Comparison of ENCODE assay signal across 9 cellular contexts in the genomic region with DNA sequence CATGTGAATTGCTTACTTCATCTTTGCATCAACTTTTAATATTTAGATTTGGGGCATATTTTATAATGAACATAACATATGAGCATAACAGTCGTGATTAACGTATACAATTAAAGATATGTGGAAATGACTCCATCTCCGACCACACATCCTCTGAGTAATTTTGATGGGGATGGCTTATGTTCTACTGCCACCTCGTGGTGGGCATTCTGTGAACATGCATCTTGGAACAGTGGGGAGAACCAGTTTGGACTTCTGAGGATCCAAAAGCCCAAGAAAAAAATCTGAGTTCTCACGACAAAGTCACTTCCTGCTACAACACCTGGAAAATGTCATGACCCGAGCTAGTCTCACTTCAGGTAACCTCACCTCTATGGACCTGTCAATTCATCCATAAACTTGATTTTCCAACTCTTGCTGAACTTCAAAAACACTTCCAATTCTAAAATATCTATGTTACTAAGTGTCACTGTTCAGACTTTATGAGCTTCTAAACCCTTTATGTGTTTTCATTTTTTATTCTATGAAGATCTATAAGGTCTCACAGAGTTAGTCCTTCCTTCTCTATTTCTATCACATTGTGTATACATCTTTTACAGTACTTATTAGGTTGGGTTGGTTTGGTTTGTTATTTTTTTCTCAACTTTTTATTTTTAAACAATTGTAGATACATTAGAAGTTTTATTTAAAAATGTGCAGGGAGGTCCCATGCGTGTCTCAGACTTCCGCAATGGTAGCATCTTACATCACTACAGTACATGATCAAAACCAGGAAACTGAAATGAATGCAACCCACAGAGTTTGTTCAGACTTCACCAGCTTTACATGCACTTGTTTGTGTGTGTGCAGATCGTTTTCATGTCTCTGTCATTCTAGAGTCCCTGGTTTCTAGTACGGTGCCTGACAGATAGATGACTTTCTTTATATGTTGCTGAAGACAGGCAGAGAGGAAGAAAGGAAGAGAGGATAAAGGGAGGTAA. TPM values are rescaled to one million over a fixed set of nuclear protein-coding genes. Genes with fewer than 3 reads are reported as not detected.
A peak's percentile ranks its signal among the peaks of the same experiment; 100 is the strongest.
DNase-seq lines count a peak whose midpoint lies in the region; ATAC-seq and TF ChIP-seq lines count a peak whose summit lies in the region.
"Had no signal": no experiment of that assay in that cellular context is flagged by ENCODE, and none has a peak within 500 bp of the region (broad histone marks: within the 10 kb centered on the region; RNA-seq: fewer than 3 reads in every experiment).

No MANE protein-coding gene starts in this region.

- no peak for TF ChIP-seq EP300 in tibial nerve (IDR thresholded peaks at IDR 0.05)

- peak; percentile 67 for DNase-seq in COLO829 (ENCODE audit: low spot score)
- DNase-seq in LHCN-M2 (ENCODE audit: low read depth): peak; percentile 60
- peak; percentile 48 for DNase-seq in RPMI8226
- DNase-seq in activated T-helper 1 cell treated with anti-CD3 and anti-CD28 coated beads, Interleukin-12 subunit alpha, Interleukin-12 subunit beta, Interleukin-2, Interleukin-4 antibody, amounts not matched to agents 30 ng/mL and 10 ng/mL and 1 ng/mL, durations not matched to agents 14 hours and 24 hours and 36 hours (ENCODE audit: low spot score): peak; percentile 54
- DNase-seq in fibroblast of villous mesenchyme (ENCODE audit: low read depth): peak; percentile 71
- peak; percentile 55 for DNase-seq in osteoblast (ENCODE audit: insufficient read length, low spot score, missing footprints)
- peak; percentile 50 to 89 for DNase-seq in tibial nerve (ENCODE audit: low spot score in 2 of 2)

- no peak overlapping the region for H3K4me2 ChIP-seq in osteoblast (ENCODE audit: insufficient read depth, low read length)

- H3K9me3 Mint-ChIP-seq in activated T-helper 1 cell treated with anti-CD3 and anti-CD28 coated beads, Interleukin-12 subunit alpha, Interleukin-12 subunit beta, Interleukin-2, Interleukin-4 antibody, amounts not matched to agents 30 ng/mL and 10 ng/mL and 1 ng/mL, durations not matched to agents 14 hours and 24 hours and 36 hours: no peaks in the 10 kb centered on the region

- no peak overlapping the region for H3K4me3 Mint-ChIP-seq in activated T-helper 1 cell treated with anti-CD3 and anti-CD28 coated beads, Interleukin-12 subunit alpha, Interleukin-12 subunit beta, Interleukin-2, Interleukin-4 antibody, amounts not matched to agents 30 ng/mL and 10 ng/mL and 1 ng/mL, durations not matched to agents 14 hours and 24 hours and 36 hours
- H3K4me3 Mint-ChIP-seq: activated naive CD8-positive, alpha-beta T cell had no signal

- no peaks in the 10 kb centered on the region for H3K9me3 ChIP-seq in osteoblast (ENCODE audit: low read depth, low read length)
- peaks cover 0 to 4% (median 0%) of the 10 kb centered on the region in 4 donors for H3K9me3 ChIP-seq in tibial nerve

- peaks cover 13% of the 10 kb centered on the region for H3K4me1 Mint-ChIP-seq in activated T-helper 1 cell treated with anti-CD3 and anti-CD28 coated beads, Interleukin-12 subunit alpha, Interleukin-12 subunit beta, Interleukin-2, Interleukin-4 antibody, amounts not matched to agents 30 ng/mL and 10 ng/mL and 1 ng/mL, durations not matched to agents 14 hours and 24 hours and 36 hours (ENCODE audit: low read depth)

- TF ChIP-seq CTCF in fibroblast of villous mesenchyme (IDR thresholded peaks at IDR 0.05; ENCODE audit: insufficient read depth, low read depth, low read length): peak; percentile 81
- TF ChIP-seq CTCF in osteoblast (IDR thresholded peaks at IDR 0.05; ENCODE audit: extremely low read depth, low read depth, low read length): peak; percentile 88
- TF ChIP-seq CTCF in tibial nerve (IDR thresholded peaks at IDR 0.05): peak; percentile 77 to 80 (median 79)

- peaks cover 17% of the 10 kb centered on the region for H3K27me3 Mint-ChIP-seq in activated T-helper 1 cell treated with anti-CD3 and anti-CD28 coated beads, Interleukin-12 subunit alpha, Interleukin-12 subunit beta, Interleukin-2, Interleukin-4 antibody, amounts not matched to agents 30 ng/mL and 10 ng/mL and 1 ng/mL, durations not matched to agents 14 hours and 24 hours and 36 hours (ENCODE audit: insufficient read depth)

- H3K36me3 Mint-ChIP-seq in activated T-helper 1 cell treated with anti-CD3 and anti-CD28 coated beads, Interleukin-12 subunit alpha, Interleukin-12 subunit beta, Interleukin-2, Interleukin-4 antibody, amounts not matched to agents 30 ng/mL and 10 ng/mL and 1 ng/mL, durations not matched to agents 14 hours and 24 hours and 36 hours (ENCODE audit: low read depth): no peaks in the 10 kb centered on the region
- H3K36me3 Mint-ChIP-seq: activated naive CD8-positive, alpha-beta T cell had no signal

- H3K27me3 ChIP-seq in osteoblast (ENCODE audit: insufficient read depth, low read length) (peaks cover 19% of the 10 kb centered on the region), tibial nerve (no peaks in the 10 kb centered on the region)

- H3K36me3 ChIP-seq in osteoblast (ENCODE audit: insufficient read depth, low read length) (no peaks in the 10 kb centered on the region), tibial nerve (no peaks in the 10 kb centered on the region)

- WGBS in tibial nerve, 2 donors: 27 to 29% methylated on average over 10 of the region's 10 CpGs

- no peak for TF ChIP-seq POLR2A in tibial nerve (IDR thresholded peaks at IDR 0.05)

- H3K4me1 ChIP-seq in osteoblast (ENCODE audit: insufficient read depth, low read length): no peaks in the 10 kb centered on the region
- H3K4me1 ChIP-seq in tibial nerve: no peaks in the 10 kb centered on the region

- no peak overlapping the region for H3K27ac Mint-ChIP-seq in activated T-helper 1 cell treated with anti-CD3 and anti-CD28 coated beads, Interleukin-12 subunit alpha, Interleukin-12 subunit beta, Interleukin-2, Interleukin-4 antibody, amounts not matched to agents 30 ng/mL and 10 ng/mL and 1 ng/mL, durations not matched to agents 14 hours and 24 hours and 36 hours
- H3K27ac Mint-ChIP-seq: activated naive CD8-positive, alpha-beta T cell had no signal

- intact Hi-C loops in activated T-helper 1 cell treated with anti-CD3 and anti-CD28 coated beads, Interleukin-12 subunit alpha, Interleukin-12 subunit beta, Interleukin-2, Interleukin-4 antibody, amounts not matched to agents 30 ng/mL and 10 ng/mL and 1 ng/mL, durations not matched to agents 14 hours and 24 hours and 36 hours (cut with micrococcal nuclease): loop anchor here (1.0 to 10.0 kb wide), 6 partner anchors 44 to 601 kb away; no protein-coding TSS in a partner anchor

- H3K79me2 ChIP-seq in osteoblast (ENCODE audit: insufficient read depth, low read length): no peaks in the 10 kb centered on the region

- ATAC-seq in GM21390 (IDR thresholded peaks at IDR 0.05; ENCODE audit: unreplicated experiment): peak; percentile 85

- H3K27ac ChIP-seq in osteoblast (ENCODE audit: low read depth, low read length): no peak overlapping the region
- H3K27ac ChIP-seq in tibial nerve: no peak overlapping the region

- no peaks in the 10 kb centered on the region for H4K20me1 ChIP-seq in osteoblast (ENCODE audit: insufficient read depth, low read length)

- H3K4me3 ChIP-seq in fibroblast of villous mesenchyme (ENCODE audit: low read depth, low read length): no peak overlapping the region
- H3K4me3 ChIP-seq in osteoblast (ENCODE audit: insufficient read depth, low read length): no peak overlapping the region
- H3K4me3 ChIP-seq in tibial nerve: no peak overlapping the region

- no peak overlapping the region for H2AFZ ChIP-seq in osteoblast (ENCODE audit: low read length)

RNA-seq across cellular contexts. Expression of gene STAB2, which starts 38.2 kb away (rescaled TPM):
- total RNA-seq in LHCN-M2 (2014; rRNA removed) (not detected in 2 replicates), fibroblast of villous mesenchyme (not detected in 2 replicates), osteoblast (not detected in 2 replicates), tibial nerve (under 1 TPM in 1 of 4 donors, not detected in 3; 0.20 TPM)
- polyA plus RNA-seq in LHCN-M2 (2012): 0.29 TPM
- not detected in 2 replicates for total RNA-seq in activated T-helper 1 cell treated with anti-CD3 and anti-CD28 coated beads, Interleukin-12 subunit alpha, Interleukin-12 subunit beta, Interleukin-2, Interleukin-4 antibody, amounts not matched to agents 30 ng/mL and 10 ng/mL and 1 ng/mL, durations not matched to agents 14 hours and 24 hours and 36 hours

RNA-seq across cellular contexts. Expression of gene C12orf42, which starts 53.1 kb away (rescaled TPM):
- total RNA-seq in LHCN-M2 (2014; rRNA removed) (not detected in 2 replicates), fibroblast of villous mesenchyme (not detected in 2 replicates), osteoblast (not detected in 2 replicates), tibial nerve (1 to 10 TPM in 1 of 4 donors, not detected in 3; 1.2 TPM)
- polyA plus RNA-seq in LHCN-M2 (2012): not detected
- total RNA-seq in activated T-helper 1 cell treated with anti-CD3 and anti-CD28 coated beads, Interleukin-12 subunit alpha, Interleukin-12 subunit beta, Interleukin-2, Interleukin-4 antibody, amounts not matched to agents 30 ng/mL and 10 ng/mL and 1 ng/mL, durations not matched to agents 14 hours and 24 hours and 36 hours: not detected in 2 replicates
